Comparison of ENCODE assay signal across 8 cellular contexts in genomic region chrX:149630681-149631292, GRCh38. TPM values are rescaled to one million over a fixed set of nuclear protein-coding genes. Genes with fewer than 3 reads are reported as not detected.
A peak's percentile ranks its signal among the peaks of the same experiment; 100 is the strongest.
DNase-seq lines count a peak whose midpoint lies in the region; ATAC-seq and TF ChIP-seq lines count a peak whose summit lies in the region.

No MANE protein-coding gene starts in this region.

- no peaks in the 10 kb centered on the region for H3K36me3 ChIP-seq in fibroblast of lung (ENCODE audit: control insufficient read depth, insufficient read depth, low read length)

- peak overlapping the region; percentile 62 for H2AFZ ChIP-seq in fibroblast of lung (ENCODE audit: low read length)

- H3K4me3 ChIP-seq in AG10803 (ENCODE audit: low read length) (peak overlapping the region; percentile 67), fibroblast of lung (replicated peaks in 1 of 4; ENCODE audit: control extremely low read depth in 1 of 4, insufficient read depth in 1 of 4, low read depth in 3 of 4, low read length in 4 of 4) (peak overlapping the region; percentile 53 to 83 (median 64))

- H3K9me3 ChIP-seq in fibroblast of lung (ENCODE audit: control insufficient read depth, insufficient read depth, low read depth, low read length) = no peaks in the 10 kb centered on the region

- H3K79me2 ChIP-seq in fibroblast of lung (ENCODE audit: control insufficient read depth, insufficient read depth, low read length) = peaks cover 18% of the 10 kb centered on the region

- H3K4me1 ChIP-seq in fibroblast of lung (ENCODE audit: control insufficient read depth, extremely low read depth, insufficient read depth, low read length) = peaks cover 2% of the 10 kb centered on the region

- peak overlapping the region; percentile 82 for H3K4me2 ChIP-seq in fibroblast of lung (ENCODE audit: extremely low read depth, insufficient read depth, low read length)

- H3K27me3 ChIP-seq in fibroblast of lung (ENCODE audit: control insufficient read depth, insufficient read depth, low read length) = peaks cover 5% of the 10 kb centered on the region

- DNase-seq in AG10803 (ENCODE audit: low read depth) (peak; percentile 61), H4 (ENCODE audit: low spot score) (peak; percentile 28), SW480 (ENCODE audit: low spot score) (peak; percentile 58), fibroblast of lung (ENCODE audit: low read depth in 2 of 2) (peak; percentile 48 to 53), mesenteric fat pad (ENCODE audit: low spot score) (no peak)
- no peak for DNase-seq in natural killer cell treated with Interleukin-12 subunit alpha and Interleukin-12 subunit beta and Interleukin-15 and Interleukin-18, amount 100 ng/mL, for 72 hours (ENCODE audit: low spot score)

- peaks cover 0 to 15% of the 10 kb centered on the region in 2 donors for H3K27me3 Mint-ChIP-seq in natural killer cell treated with Interleukin-12 subunit alpha and Interleukin-12 subunit beta and Interleukin-15 and Interleukin-18, amount 100 ng/mL, for 72 hours

- peaks cover 30 to 31% of the 10 kb centered on the region in 2 donors for H3K4me1 Mint-ChIP-seq in natural killer cell treated with Interleukin-12 subunit alpha and Interleukin-12 subunit beta and Interleukin-15 and Interleukin-18, amount 100 ng/mL, for 72 hours (ENCODE audit: low read depth in 2 of 2)

- H3K27ac ChIP-seq in fibroblast of lung (ENCODE audit: insufficient read depth, low read length) = peak overlapping the region; percentile 54

- peak overlapping the region; percentile 60 to 79 for H3K27ac Mint-ChIP-seq in natural killer cell treated with Interleukin-12 subunit alpha and Interleukin-12 subunit beta and Interleukin-15 and Interleukin-18, amount 100 ng/mL, for 72 hours

- peak overlapping the region; percentile 53 for H3K9ac ChIP-seq in fibroblast of lung (ENCODE audit: insufficient read depth, low read length)

- ATAC-seq in natural killer cell treated with Interleukin-12 subunit alpha and Interleukin-12 subunit beta and Interleukin-15 and Interleukin-18, amount 100 ng/mL, for 72 hours = no peak
- no peak for ATAC-seq in GM21447 (IDR thresholded peaks at IDR 0.05; ENCODE audit: unreplicated experiment)
- no peak for ATAC-seq in GM21528 (IDR thresholded peaks at IDR 0.05; ENCODE audit: low FRiP score, unreplicated experiment)

- no peaks in the 10 kb centered on the region for H3K36me3 Mint-ChIP-seq in natural killer cell treated with Interleukin-12 subunit alpha and Interleukin-12 subunit beta and Interleukin-15 and Interleukin-18, amount 100 ng/mL, for 72 hours

- H4K20me1 ChIP-seq in fibroblast of lung (ENCODE audit: control insufficient read depth, extremely low read depth, insufficient read depth, low read length) = no peaks in the 10 kb centered on the region

- peak; percentile 48 for TF ChIP-seq CTCF in AG10803 (conservative IDR thresholded peaks at IDR 0.05; ENCODE audit: low read length)
- peak in 1 of 2 donors; percentile 37 for TF ChIP-seq CTCF in fibroblast of lung (conservative IDR thresholded peaks at IDR 0.05 in 1 of 2, IDR thresholded peaks at IDR 0.05 in 1 of 2; ENCODE audit: low read depth in 1 of 2, low read length in 2 of 2)

- H3K9me3 Mint-ChIP-seq in natural killer cell treated with Interleukin-12 subunit alpha and Interleukin-12 subunit beta and Interleukin-15 and Interleukin-18, amount 100 ng/mL, for 72 hours = no peaks in the 10 kb centered on the region

- H3K4me3 Mint-ChIP-seq in natural killer cell treated with Interleukin-12 subunit alpha and Interleukin-12 subunit beta and Interleukin-15 and Interleukin-18, amount 100 ng/mL, for 72 hours = peak overlapping the region; percentile 92

RNA-seq across cellular contexts. Expression of gene TMEM185A, which starts 0.8 kb away (rescaled TPM):
- total RNA-seq in H4 (2014; rRNA removed; shearing (Covaris generic)) = 13.1 and 20.6 TPM in 2 replicates
- total RNA-seq in fibroblast of lung (14.1 and 17.3 TPM in 2 replicates), mesenteric fat pad (19.9 TPM)
- polyA plus RNA-seq in fibroblast of lung = 16.7 and 24.9 TPM in 2 replicates
- 13.7 and 19.9 TPM in 2 replicates for polyA plus RNA-seq in fibroblast of lung (2012)
- polyA minus RNA-seq in fibroblast of lung (ENCODE audit: low replicate concordance) = 134 and 308 TPM in 2 replicates
- 10 to 100 TPM; 21.1 to 22.1 TPM for total RNA-seq in natural killer cell treated with Interleukin-12 subunit alpha and Interleukin-12 subunit beta and Interleukin-15 and Interleukin-18, amount 100 ng/mL, for 72 hours

RNA-seq across cellular contexts. Expression of gene HSFX2, which starts 35.7 kb away (rescaled TPM):
- not detected in 2 replicates for total RNA-seq in H4 (2014; rRNA removed; shearing (Covaris generic))
- total RNA-seq in fibroblast of lung (0.26 and 0.50 TPM in 2 replicates), mesenteric fat pad (not detected)
- 0.26 TPM in 1 of 2 replicates, not detected in the other for polyA plus RNA-seq in fibroblast of lung
- polyA plus RNA-seq in fibroblast of lung (2012) = 0.09 and 0.26 TPM in 2 replicates
- polyA minus RNA-seq in fibroblast of lung (ENCODE audit: low replicate concordance) = 2.4 TPM in 1 of 2 replicates, not detected in the other
- under 1 TPM in 1 of 2 donors, not detected in 1; 0.45 TPM for total RNA-seq in natural killer cell treated with Interleukin-12 subunit alpha and Interleukin-12 subunit beta and Interleukin-15 and Interleukin-18, amount 100 ng/mL, for 72 hours

RNA-seq across cellular contexts. Expression of gene MAGEA9B, which starts 43.5 kb away (rescaled TPM):
- 0.08 TPM in 1 of 2 replicates, not detected in the other for total RNA-seq in H4 (2014; rRNA removed; shearing (Covaris generic))
- total RNA-seq in fibroblast of lung = not detected in 2 replicates
- polyA plus RNA-seq in fibroblast of lung = not detected in 2 replicates
- not detected in 2 replicates for polyA plus RNA-seq in fibroblast of lung (2012)
- polyA minus RNA-seq in fibroblast of lung (ENCODE audit: low replicate concordance) = not detected in 2 replicates
- total RNA-seq in natural killer cell treated with Interleukin-12 subunit alpha and Interleukin-12 subunit beta and Interleukin-15 and Interleukin-18, amount 100 ng/mL, for 72 hours = not detected
- not detected for total RNA-seq in mesenteric fat pad

Comparison
In these comparisons a context has a peak if more than half of its experiments do, and no peak if none do; other contexts are left out.
1. DNase-seq: peak in AG10803 (single experiment), H4 (single experiment), SW480 (single experiment) and fibroblast of lung (2 of 2); none in natural killer cell treated with Interleukin-12 subunit alpha and Interleukin-12 subunit beta and Interleukin-15 and Interleukin-18, amount 100 ng/mL, for 72 hours (single experiment) and mesenteric fat pad (single experiment).